In the genomic region with DNA sequence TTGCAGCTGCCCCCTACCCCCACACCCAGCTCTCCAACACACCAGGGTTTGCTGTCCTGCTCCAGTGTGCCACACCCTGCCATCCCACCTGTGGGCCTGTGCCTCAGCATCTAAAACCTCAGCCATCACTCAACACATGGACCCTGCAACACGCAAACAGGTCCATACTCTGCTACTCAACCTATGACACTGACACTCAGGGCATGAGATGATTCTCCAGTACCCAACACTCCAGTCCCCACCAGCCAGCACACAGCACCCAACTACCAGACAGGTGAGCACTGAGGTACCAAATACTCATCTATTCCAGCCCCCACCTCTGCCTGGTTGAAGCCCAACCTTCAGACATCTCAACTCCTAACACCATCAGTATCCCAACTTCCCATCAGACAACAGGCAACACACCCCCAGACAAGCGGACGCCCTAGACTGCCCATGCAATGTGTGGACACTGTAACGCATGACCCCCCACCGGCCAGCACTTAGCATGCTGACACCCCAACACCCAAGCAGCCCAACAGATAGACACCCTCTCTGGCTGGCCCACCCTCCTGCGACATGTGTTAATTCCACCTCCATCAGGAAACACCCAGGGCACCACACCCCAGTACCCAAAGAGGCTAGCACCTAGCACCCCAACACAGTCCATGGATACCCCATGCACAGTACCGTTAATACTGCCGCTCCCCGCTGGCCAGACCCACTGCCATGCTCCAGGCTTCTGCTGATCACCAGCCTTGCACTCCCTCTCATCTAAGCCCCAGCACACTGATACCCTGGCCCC, we compare ENCODE assay signal across 1 cellular context.
TF ChIP-seq lines count a peak whose summit lies in the region.

No MANE protein-coding gene starts in this region.

TF ChIP-seq in HepG2, 621 proteins besides CTCF, POLR2A, EP300 and RAD21:
- no peak for TF ChIP-seq EZH2 (conservative IDR thresholded peaks at IDR 0.05; ENCODE audit: low read depth, low read length)
- no peak for TF ChIP-seq REXO4 (CRISPR knock-in tag; IDR thresholded peaks at IDR 0.05; ENCODE audit: borderline replicate concordance)
- TF ChIP-seq, protein P1, sequence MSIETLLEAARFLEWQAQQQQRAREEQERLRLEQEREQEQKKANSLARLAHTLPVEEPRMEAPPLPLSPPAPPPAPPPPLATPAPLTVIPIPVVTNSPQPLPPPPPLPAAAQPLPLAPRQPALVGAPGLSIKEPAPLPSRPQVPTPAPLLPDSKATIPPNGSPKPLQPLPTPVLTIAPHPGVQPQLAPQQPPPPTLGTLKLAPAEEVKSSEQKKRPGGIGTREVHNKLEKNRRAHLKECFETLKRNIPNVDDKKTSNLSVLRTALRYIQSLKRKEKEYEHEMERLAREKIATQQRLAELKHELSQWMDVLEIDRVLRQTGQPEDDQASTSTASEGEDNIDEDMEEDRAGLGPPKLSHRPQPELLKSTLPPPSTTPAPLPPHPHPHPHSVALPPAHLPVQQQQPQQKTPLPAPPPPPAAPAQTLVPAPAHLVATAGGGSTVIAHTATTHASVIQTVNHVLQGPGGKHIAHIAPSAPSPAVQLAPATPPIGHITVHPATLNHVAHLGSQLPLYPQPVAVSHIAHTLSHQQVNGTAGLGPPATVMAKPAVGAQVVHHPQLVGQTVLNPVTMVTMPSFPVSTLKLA (IDR thresholded peaks at IDR 0.05), result no peak
- no peak for TF ChIP-seq ZNF850 (CRISPR knock-in tag; conservative IDR thresholded peaks at IDR 0.05)
